ENCODE assay signal across 9 cellular contexts in genomic region chr5:36879274-36880033, GRCh38. TPM values are rescaled to one million over a fixed set of nuclear protein-coding genes. Genes with fewer than 3 reads are reported as not detected.
DNase-seq lines count a peak whose midpoint lies in the region; FAIRE-seq and TF ChIP-seq lines count a peak whose summit lies in the region.
"Had no signal": no experiment of that assay in that cellular context is flagged by ENCODE, and none has a peak within 500 bp of the region (broad histone marks: within the 10 kb centered on the region; RNA-seq: fewer than 3 reads in every experiment).

No MANE protein-coding gene starts in this region.

- 41 to 45% methylated on average over 2 of the region's 2 CpGs for WGBS in GM23248 (ENCODE audit: low coverage in 1 of 2, low lambda C conversion rate in 2 of 2, missing lambda C conversion rate in 2 of 2), 2 experiments
- 18 to 44% methylated on average over 2 of the region's 2 CpGs for WGBS in sigmoid colon, 2 donors

- H3K4me1 ChIP-seq in GM23248 (ENCODE audit: insufficient read depth) (peaks cover 35% of the 10 kb centered on the region), sigmoid colon (peaks cover 0 to 71% (median 56%) of the 10 kb centered on the region in 4 donors)

- peak overlapping the region; percentile 87 for H3K4me3 ChIP-seq in GM23248
- H3K4me3 ChIP-seq in SK-N-MC: peak overlapping the region; percentile 98
- peak overlapping the region; percentile 82 for H3K4me3 ChIP-seq in fibroblast of mammary gland (ENCODE audit: control insufficient read depth, low read depth, low read length)
- peak overlapping the region in 3 of 4 donors; percentile 68 to 88 (median 79) for H3K4me3 ChIP-seq in sigmoid colon

- H3K9ac ChIP-seq in GM23248: peak overlapping the region; percentile 98
- peak overlapping the region; percentile 94 for H3K9ac ChIP-seq in SK-N-MC (ENCODE audit: insufficient read length)

- H3K27ac ChIP-seq in GM23248 (peak overlapping the region; percentile 95), SK-N-MC (peak overlapping the region; percentile 93), sigmoid colon (peak overlapping the region; percentile 93 to 98 (median 96))

- H3K9me3 ChIP-seq in GM23248 (ENCODE audit: low read depth) (no peaks in the 10 kb centered on the region), SK-N-MC (ENCODE audit: low read depth, low read length) (peaks cover 5% of the 10 kb centered on the region; the same call in 1 of the 2 replicates), sigmoid colon (no peaks in the 10 kb centered on the region)

- H3K79me2 ChIP-seq in GM23248 (ENCODE audit: insufficient read depth): peaks cover 96% of the 10 kb centered on the region

- no peak for TF ChIP-seq EP300 in sigmoid colon (IDR thresholded peaks at IDR 0.05)

- H3K9me2 ChIP-seq in GM23248 (ENCODE audit: insufficient read depth): no peaks in the 10 kb centered on the region

- in situ Hi-C loops in GM23248 (cut with MboI): no loop called here

- DNase-seq in GM23248 (no peak), SK-N-MC (ENCODE audit: low read depth, low spot score) (no peak), fibroblast of mammary gland (ENCODE audit: low read depth) (no peak), sigmoid colon (no peak), frontal cortex (ENCODE audit: low spot score in 2 of 2) (no peak), NCI-H1694 treated with DMSO at 0.1 percent for 48 hours (lab: John Stamatoyannopoulos, UW) (no peak), 8988T (no peak)
- no peak for DNase-seq in stimulated activated CD4-positive, alpha-beta T cell treated with anti-CD3 and anti-CD28 coated beads, Interleukin-12 subunit alpha, Interleukin-12 subunit beta, amount 100 ng/mL, for 4 hours
- DNase-seq: NCI-H1092 had no signal

- no peak for TF ChIP-seq CTCF in fibroblast of mammary gland (conservative IDR thresholded peaks at IDR 0.05; ENCODE audit: control insufficient read depth, insufficient read depth, low read depth, low read length)
- no peak for TF ChIP-seq CTCF in sigmoid colon (IDR thresholded peaks at IDR 0.05)

- H3F3A ChIP-seq in GM23248 (ENCODE audit: insufficient read depth): peaks cover 26% of the 10 kb centered on the region

- H2AFZ ChIP-seq in GM23248: peak overlapping the region; percentile 35

- no peaks in the 10 kb centered on the region for H3K36me3 ChIP-seq in GM23248 (ENCODE audit: low read depth)
- H3K36me3 ChIP-seq in SK-N-MC (ENCODE audit: insufficient read depth, low read length): no peaks in the 10 kb centered on the region; the same call in 1 of the 2 replicates
- no peaks in the 10 kb centered on the region for H3K36me3 ChIP-seq in sigmoid colon

- TF ChIP-seq POLR2A in sigmoid colon (IDR thresholded peaks at IDR 0.05): no peak

- peak overlapping the region; percentile 98 for H3K4me2 ChIP-seq in GM23248 (ENCODE audit: unreplicated experiment)

- no peak for FAIRE-seq in frontal cortex (lab: Jason Lieb, UNC)

- intact Hi-C loops in sigmoid colon (cut with DNase I): loop anchor here (2.0 to 10.0 kb wide), 6 partner anchors 65 to 958 kb away; partner anchors contain the start of genes NUP155 and WDR70

- H3K27me3 ChIP-seq in GM23248 (replicated peaks; ENCODE audit: insufficient read depth) (no peaks in the 10 kb centered on the region), sigmoid colon (no peaks in the 10 kb centered on the region)

- H4K20me1 ChIP-seq in GM23248 (ENCODE audit: insufficient read depth): peaks cover 13% of the 10 kb centered on the region

RNA-seq across cellular contexts. Expression of gene NIPBL, which starts 2.9 kb away (rescaled TPM):
- 12.5 and 16.9 TPM in 2 replicates for total RNA-seq in GM23248 (2014; rRNA removed; shearing (Covaris generic))
- polyA plus RNA-seq in GM23248 (2016; fragmentation: Nextera tagmentation; extraction: Ambion mirVana) (15.1 and 15.7 TPM in 2 replicates), sigmoid colon (10 to 100 TPM in 1 of 3 donors, 1 to 10 TPM in 2; 7.6 to 16.7 (median 7.8) TPM)
- total RNA-seq in sigmoid colon (10 to 100 TPM; 53.5 to 66.4 (median 60.4) TPM), frontal cortex (55.8 TPM)
